Comparison of ENCODE assay signal across 25 cellular contexts in the genomic region with DNA sequence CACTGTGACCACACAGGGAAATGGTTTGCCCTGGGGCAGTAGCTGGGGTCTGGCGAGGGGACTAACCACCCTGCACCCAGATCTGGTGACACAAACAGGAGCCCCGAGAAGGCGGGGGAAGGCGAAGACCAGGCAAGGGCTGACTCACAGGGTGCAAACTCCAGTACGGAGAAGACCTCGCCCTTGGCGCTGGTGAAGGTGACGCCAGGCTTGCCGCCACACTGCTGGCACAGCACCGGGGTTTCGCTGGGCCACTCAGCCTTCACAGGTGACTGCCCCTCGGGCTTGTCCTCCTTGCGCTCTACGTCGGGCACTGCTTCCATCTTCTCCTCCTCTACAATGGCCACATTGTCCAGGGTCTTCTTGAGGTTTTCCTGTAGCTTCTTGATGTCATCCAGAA.
"Had no signal": no experiment of that assay in that cellular context is flagged by ENCODE, and none has a peak within 500 bp of the region (broad histone marks: within the 10 kb centered on the region; RNA-seq: fewer than 3 reads in every experiment).

No MANE protein-coding gene starts in this region.

- H2AFZ ChIP-seq: hepatocyte had no signal

- ATAC-seq: foreskin keratinocyte; gastroesophageal sphincter; left cardiac atrium; left lung; naive thymus-derived CD8-positive, alpha-beta T cell; sciatic nerve; stimulated activated memory B cell treated with anti-CD40 and anti-IgM and Interleukin-4, amounts not matched to agents 10 μg/mL and 1 μg/mL and 100 μg/mL, for 72 hours; stimulated activated naive CD8-positive, alpha-beta T cell treated with anti-CD3 and anti-CD28 coated beads, Interleukin-15, Interleukin-2, amounts not matched to agents 100 U/mL and 50 U/mL, for 24 hours had no signal

- H3K36me3 ChIP-seq: ovary had no signal

- H3K9me3 ChIP-seq: esophagus muscularis mucosa, gastroesophageal sphincter, heart left ventricle, left lung, ovary, spleen, testis, tibial artery, upper lobe of left lung had no signal

- H3K79me2 ChIP-seq: hepatocyte had no signal

- FAIRE-seq: endothelial cell of umbilical vein had no signal

- H3K4me2 ChIP-seq: hepatocyte had no signal

- H3K4me1 ChIP-seq: tibial artery, upper lobe of left lung had no signal

- H3K4me3 ChIP-seq: coronary artery, esophagus muscularis mucosa, gastroesophageal sphincter, heart left ventricle, hepatocyte, left lung, ovary, spleen, testis, tibial artery, upper lobe of left lung had no signal

- H3K27ac ChIP-seq: coronary artery, esophagus muscularis mucosa, foreskin keratinocyte, gastroesophageal sphincter, heart left ventricle, hepatocyte, left lung, ovary, spleen, testis, tibial artery, upper lobe of left lung had no signal

- DNase-seq: dermis blood vessel endothelial cell; effector memory CD4-positive, alpha-beta T cell; foreskin keratinocyte; heart left ventricle; left cardiac atrium; naive thymus-derived CD8-positive, alpha-beta T cell; nephron progenitor cell; nucleus accumbens; ovary; retina; spleen; stimulated activated CD4-positive, alpha-beta T cell treated with anti-CD3 and anti-CD28 coated beads, Interleukin-4, amount 100 ng/mL, for 4 hours; stimulated activated naive CD8-positive, alpha-beta T cell treated with anti-CD3 and anti-CD28 coated beads, Interleukin-15, Interleukin-2, amounts not matched to agents 100 U/mL and 50 U/mL, for 24 hours; substantia nigra; testis; tibial artery; upper lobe of left lung had no signal

- H3K27me3 ChIP-seq: esophagus muscularis mucosa, foreskin keratinocyte, gastroesophageal sphincter, heart left ventricle, hepatocyte, left lung, ovary, spleen, testis, tibial artery, upper lobe of left lung had no signal
